1 cellular context compared by ENCODE assay signal in the genomic region with DNA sequence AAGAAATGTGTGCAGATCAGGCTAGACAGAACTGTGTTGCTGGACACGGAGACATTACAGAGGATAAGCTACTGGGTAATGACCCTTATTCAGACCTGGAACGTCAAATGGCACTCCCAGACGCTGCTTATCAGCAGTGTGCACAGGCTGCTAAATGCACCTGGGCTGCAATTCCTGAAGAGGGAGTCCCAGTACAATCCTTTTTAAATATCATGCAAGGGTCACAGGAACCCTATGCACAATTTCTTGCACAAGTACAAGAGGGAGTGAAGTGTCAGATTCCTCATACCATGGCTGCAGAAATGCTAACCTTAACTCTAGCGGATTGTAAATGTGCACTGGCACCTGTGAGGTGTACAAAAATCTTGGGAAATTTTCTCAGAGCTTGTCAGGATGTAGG.
TF ChIP-seq lines count a peak whose summit lies in the region.

No MANE protein-coding gene starts in this region.

TF ChIP-seq in K562, 482 proteins besides CTCF, POLR2A, EP300 and RAD21:
- TF ChIP-seq MXI1 (IDR thresholded peaks at IDR 0.05; ENCODE audit: low read depth, low read length) (no peak), RFX5 (IDR thresholded peaks at IDR 0.05; ENCODE audit: low read depth, low read length) (no peak), ZKSCAN1 (IDR thresholded peaks at IDR 0.05; ENCODE audit: low read depth, low read length) (no peak), TCF3 (CRISPR knock-in tag; IDR thresholded peaks at IDR 0.05) (no peak), NR1H2 (CRISPR knock-in tag; IDR thresholded peaks at IDR 0.05) (no peak), SAFB (IDR thresholded peaks at IDR 0.05; ENCODE audit: borderline replicate concordance, low read depth, low read length) (no peak), CBFA2T3 (IDR thresholded peaks at IDR 0.05) (0 out of 2 replicates have a peak, but pooled peaks have one; percentile 9), ZNF274 (IDR thresholded peaks at IDR 0.05; ENCODE audit: borderline replicate concordance, low read depth, low read length) (no peak)
- TF ChIP-seq, protein P1, sequence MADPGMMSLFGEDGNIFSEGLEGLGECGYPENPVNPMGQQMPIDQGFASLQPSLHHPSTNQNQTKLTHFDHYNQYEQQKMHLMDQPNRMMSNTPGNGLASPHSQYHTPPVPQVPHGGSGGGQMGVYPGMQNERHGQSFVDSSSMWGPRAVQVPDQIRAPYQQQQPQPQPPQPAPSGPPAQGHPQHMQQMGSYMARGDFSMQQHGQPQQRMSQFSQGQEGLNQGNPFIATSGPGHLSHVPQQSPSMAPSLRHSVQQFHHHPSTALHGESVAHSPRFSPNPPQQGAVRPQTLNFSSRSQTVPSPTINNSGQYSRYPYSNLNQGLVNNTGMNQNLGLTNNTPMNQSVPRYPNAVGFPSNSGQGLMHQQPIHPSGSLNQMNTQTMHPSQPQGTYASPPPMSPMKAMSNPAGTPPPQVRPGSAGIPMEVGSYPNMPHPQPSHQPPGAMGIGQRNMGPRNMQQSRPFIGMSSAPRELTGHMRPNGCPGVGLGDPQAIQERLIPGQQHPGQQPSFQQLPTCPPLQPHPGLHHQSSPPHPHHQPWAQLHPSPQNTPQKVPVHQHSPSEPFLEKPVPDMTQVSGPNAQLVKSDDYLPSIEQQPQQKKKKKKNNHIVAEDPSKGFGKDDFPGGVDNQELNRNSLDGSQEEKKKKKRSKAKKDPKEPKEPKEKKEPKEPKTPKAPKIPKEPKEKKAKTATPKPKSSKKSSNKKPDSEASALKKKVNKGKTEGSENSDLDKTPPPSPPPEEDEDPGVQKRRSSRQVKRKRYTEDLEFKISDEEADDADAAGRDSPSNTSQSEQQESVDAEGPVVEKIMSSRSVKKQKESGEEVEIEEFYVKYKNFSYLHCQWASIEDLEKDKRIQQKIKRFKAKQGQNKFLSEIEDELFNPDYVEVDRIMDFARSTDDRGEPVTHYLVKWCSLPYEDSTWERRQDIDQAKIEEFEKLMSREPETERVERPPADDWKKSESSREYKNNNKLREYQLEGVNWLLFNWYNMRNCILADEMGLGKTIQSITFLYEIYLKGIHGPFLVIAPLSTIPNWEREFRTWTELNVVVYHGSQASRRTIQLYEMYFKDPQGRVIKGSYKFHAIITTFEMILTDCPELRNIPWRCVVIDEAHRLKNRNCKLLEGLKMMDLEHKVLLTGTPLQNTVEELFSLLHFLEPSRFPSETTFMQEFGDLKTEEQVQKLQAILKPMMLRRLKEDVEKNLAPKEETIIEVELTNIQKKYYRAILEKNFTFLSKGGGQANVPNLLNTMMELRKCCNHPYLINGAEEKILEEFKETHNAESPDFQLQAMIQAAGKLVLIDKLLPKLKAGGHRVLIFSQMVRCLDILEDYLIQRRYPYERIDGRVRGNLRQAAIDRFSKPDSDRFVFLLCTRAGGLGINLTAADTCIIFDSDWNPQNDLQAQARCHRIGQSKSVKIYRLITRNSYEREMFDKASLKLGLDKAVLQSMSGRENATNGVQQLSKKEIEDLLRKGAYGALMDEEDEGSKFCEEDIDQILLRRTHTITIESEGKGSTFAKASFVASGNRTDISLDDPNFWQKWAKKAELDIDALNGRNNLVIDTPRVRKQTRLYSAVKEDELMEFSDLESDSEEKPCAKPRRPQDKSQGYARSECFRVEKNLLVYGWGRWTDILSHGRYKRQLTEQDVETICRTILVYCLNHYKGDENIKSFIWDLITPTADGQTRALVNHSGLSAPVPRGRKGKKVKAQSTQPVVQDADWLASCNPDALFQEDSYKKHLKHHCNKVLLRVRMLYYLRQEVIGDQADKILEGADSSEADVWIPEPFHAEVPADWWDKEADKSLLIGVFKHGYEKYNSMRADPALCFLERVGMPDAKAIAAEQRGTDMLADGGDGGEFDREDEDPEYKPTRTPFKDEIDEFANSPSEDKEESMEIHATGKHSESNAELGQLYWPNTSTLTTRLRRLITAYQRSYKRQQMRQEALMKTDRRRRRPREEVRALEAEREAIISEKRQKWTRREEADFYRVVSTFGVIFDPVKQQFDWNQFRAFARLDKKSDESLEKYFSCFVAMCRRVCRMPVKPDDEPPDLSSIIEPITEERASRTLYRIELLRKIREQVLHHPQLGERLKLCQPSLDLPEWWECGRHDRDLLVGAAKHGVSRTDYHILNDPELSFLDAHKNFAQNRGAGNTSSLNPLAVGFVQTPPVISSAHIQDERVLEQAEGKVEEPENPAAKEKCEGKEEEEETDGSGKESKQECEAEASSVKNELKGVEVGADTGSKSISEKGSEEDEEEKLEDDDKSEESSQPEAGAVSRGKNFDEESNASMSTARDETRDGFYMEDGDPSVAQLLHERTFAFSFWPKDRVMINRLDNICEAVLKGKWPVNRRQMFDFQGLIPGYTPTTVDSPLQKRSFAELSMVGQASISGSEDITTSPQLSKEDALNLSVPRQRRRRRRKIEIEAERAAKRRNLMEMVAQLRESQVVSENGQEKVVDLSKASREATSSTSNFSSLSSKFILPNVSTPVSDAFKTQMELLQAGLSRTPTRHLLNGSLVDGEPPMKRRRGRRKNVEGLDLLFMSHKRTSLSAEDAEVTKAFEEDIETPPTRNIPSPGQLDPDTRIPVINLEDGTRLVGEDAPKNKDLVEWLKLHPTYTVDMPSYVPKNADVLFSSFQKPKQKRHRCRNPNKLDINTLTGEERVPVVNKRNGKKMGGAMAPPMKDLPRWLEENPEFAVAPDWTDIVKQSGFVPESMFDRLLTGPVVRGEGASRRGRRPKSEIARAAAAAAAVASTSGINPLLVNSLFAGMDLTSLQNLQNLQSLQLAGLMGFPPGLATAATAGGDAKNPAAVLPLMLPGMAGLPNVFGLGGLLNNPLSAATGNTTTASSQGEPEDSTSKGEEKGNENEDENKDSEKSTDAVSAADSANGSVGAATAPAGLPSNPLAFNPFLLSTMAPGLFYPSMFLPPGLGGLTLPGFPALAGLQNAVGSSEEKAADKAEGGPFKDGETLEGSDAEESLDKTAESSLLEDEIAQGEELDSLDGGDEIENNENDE (IDR thresholded peaks at IDR 0.05; ENCODE audit: low read depth, low read length) = no peak
TF ChIP-seq in K562: peak in this region for 1.
